In genomic region chr3:195681458-195682103, GRCh38 we compare ENCODE assay signal across 3 cellular contexts. TPM values are rescaled to one million over a fixed set of nuclear protein-coding genes. Genes with fewer than 3 reads are reported as not detected.
"Had no signal": no experiment of that assay in that cellular context is flagged by ENCODE, and none has a peak within 500 bp of the region (broad histone marks: within the 10 kb centered on the region; RNA-seq: fewer than 3 reads in every experiment).

No MANE protein-coding gene starts in this region.

RNA-seq across cellular contexts. Expression of gene MUC20, which starts 39.2 kb away (rescaled TPM):
- total RNA-seq: RPMI7951, SJCRH30, SK-MEL-5 had no signal
